ENCODE assay signal across 5 cellular contexts in the genomic region with DNA sequence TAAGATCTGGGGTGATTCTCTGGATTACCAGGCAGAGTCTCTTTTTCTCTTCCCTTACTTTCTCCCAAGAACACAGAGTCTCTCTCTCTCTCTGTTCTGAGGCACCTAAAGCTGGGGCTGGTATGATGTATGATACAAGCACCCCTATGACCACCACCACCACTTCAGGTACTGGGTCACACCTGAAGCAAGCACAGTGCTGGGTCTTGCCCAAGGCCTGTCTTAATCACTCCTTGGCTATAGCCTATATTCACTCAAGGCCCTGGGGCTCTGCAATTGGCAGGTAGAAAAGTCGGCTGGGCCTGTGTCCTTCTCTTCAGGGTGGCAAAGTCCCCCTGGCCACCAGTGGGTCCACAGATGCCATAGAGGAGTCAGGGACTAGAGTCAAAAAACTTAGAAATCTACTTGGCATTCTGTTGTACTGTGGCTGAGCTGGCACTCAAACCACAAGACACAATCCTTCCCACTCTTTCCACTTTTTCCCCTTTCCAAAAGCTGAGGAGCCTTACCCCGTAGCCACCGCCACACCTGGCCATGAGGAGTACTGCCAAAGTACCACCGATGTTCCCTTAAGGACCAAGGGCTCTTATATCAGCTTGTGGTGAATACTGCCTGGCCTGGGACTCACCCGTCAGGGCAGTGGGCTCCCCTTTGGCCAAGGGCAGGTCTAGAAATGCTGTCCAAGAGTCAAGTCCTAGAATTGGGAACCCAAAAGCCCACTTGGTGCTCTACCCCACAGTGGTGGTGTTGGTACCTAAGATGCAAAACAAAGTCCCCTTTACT.
DNase-seq lines count a peak whose midpoint lies in the region; ATAC-seq, FAIRE-seq and TF ChIP-seq lines count a peak whose summit lies in the region.
"Not testable (repeated sequence)": the region's sequence is repeated elsewhere in the genome, so short reads cannot be mapped to it uniquely, and the experiment has no call there.

No MANE protein-coding gene starts in this region.

- TF ChIP-seq POLR2A in spleen (IDR thresholded peaks at IDR 0.05) = not testable (repeated sequence)

- H3K36me3 ChIP-seq in kidney (ENCODE audit: control insufficient read depth in 1 of 2, insufficient read depth in 2 of 2, low read length in 2 of 2); mucosa of descending colon (ENCODE audit: low read depth); spleen: not testable (repeated sequence)

- FAIRE-seq in kidney (lab: Jason Lieb, UNC) = not testable (repeated sequence)

- not testable (repeated sequence) for TF ChIP-seq CTCF in kidney (IDR thresholded peaks at IDR 0.05; ENCODE audit: borderline replicate concordance, extremely low read depth, insufficient read depth); mucosa of descending colon (IDR thresholded peaks at IDR 0.05); spleen (IDR thresholded peaks at IDR 0.05 in 8 of 11, conservative IDR thresholded peaks at IDR 0.05 in 3 of 11)

- peak; percentile 42 for ATAC-seq in mucosa of descending colon

- not testable (repeated sequence) for H3K9ac ChIP-seq in kidney (ENCODE audit: low read length in 2 of 2)

- not testable (repeated sequence) for H3K27me3 ChIP-seq in spleen (replicated peaks in 1 of 7)

- 77 to 92% (median 90%) methylated on average over 2 to 5 of the region's 5 CpGs for WGBS in spleen, 5 donors

- H3K4me3 ChIP-seq in kidney (ENCODE audit: low read length in 2 of 2); mucosa of descending colon; spleen: not testable (repeated sequence)

- not testable (repeated sequence) for H3K9me3 ChIP-seq in kidney (ENCODE audit: control insufficient read depth in 1 of 2, low read length in 2 of 2); mucosa of descending colon; spleen

- not testable (repeated sequence) for H3K27ac ChIP-seq in kidney (ENCODE audit: low read depth in 2 of 2, low read length in 2 of 2); spleen

- peak; percentile 64 for DNase-seq in activated effector memory CD4-positive, alpha-beta T cell treated with anti-CD3 and anti-CD28 coated beads, Interleukin-2, amount 50 U/mL, for 16 hours
- DNase-seq in fibroblast of gingiva (ENCODE audit: low read depth) (peak; percentile 1), kidney (peak; percentile 11), mucosa of descending colon (peak in 1 of 3 donors; percentile 22), spleen (peak; percentile 64)

- H3K4me1 ChIP-seq in kidney (ENCODE audit: control insufficient read depth in 1 of 2, insufficient read depth in 1 of 2, low read depth in 1 of 2, low read length in 2 of 2); mucosa of descending colon (ENCODE audit: low read depth); spleen: not testable (repeated sequence)

- intact Hi-C loops in kidney (cut with DNase I); mucosa of descending colon (cut with DNase I, micrococcal nuclease); spleen (cut with DNase I; ENCODE audit: low total_unique reads): not testable (repeated sequence)
